36 cellular contexts compared by ENCODE assay signal in the genomic region with DNA sequence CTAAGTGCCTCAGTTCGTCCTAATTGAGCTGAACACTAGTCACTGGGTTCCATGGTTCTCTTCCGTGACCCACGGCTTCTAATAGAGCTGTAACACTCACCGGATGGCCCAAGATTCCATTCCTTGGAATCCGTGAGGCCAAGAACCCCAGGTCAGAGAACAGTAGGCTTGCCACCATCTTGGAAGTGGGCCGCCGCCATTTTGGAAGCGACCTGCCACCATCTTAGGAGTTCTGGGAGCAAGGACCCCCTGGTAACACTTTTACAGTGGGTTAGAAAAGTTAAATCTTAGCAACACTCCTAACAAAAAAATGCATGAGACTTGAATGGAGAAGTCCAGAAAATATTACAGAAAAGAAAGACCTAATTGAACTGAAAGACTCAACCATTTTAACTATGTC.
DNase-seq lines count a peak whose midpoint lies in the region; ATAC-seq, FAIRE-seq and TF ChIP-seq lines count a peak whose summit lies in the region.
"Had no signal": no experiment of that assay in that cellular context is flagged by ENCODE, and none has a peak within 500 bp of the region (broad histone marks: within the 10 kb centered on the region; RNA-seq: fewer than 3 reads in every experiment).

No MANE protein-coding gene starts in this region.

- 0 out of 2 replicates have a peak overlapping the region, but pooled peaks have one; percentile 10 for H3K4me3 ChIP-seq in K562
- no peak overlapping the region for H3K4me3 ChIP-seq in H1 (ENCODE audit: extremely low read depth in 1 of 4, insufficient read depth in 2 of 4, low read depth in 3 of 4, low read length in 4 of 4)
- H3K4me3 ChIP-seq in hepatocyte = no peak overlapping the region
- no peak overlapping the region for H3K4me3 ChIP-seq in neural progenitor cell
- H3K4me3 ChIP-seq: A549; BLaER1; BLaER1 treated with 17β-estradiol and CSF1 and Interleukin-3, amounts not matched to agents 10 nM and 100 nM had no signal

- H2AFZ ChIP-seq in K562 (ENCODE audit: low read depth, low read length) (peak overlapping the region; percentile 63), H1 (ENCODE audit: low read length) (no peak overlapping the region), hepatocyte (no peak overlapping the region), neural progenitor cell (replicated peaks) (no peak overlapping the region)

- H3K4me1 ChIP-seq in K562 (replicated peaks in 1 of 2; ENCODE audit: control insufficient read depth in 2 of 2, insufficient read depth in 2 of 2, low read length in 2 of 2) (no peaks in the 10 kb centered on the region), H1 (replicated peaks in 1 of 4; ENCODE audit: control insufficient read depth in 3 of 4, insufficient read depth in 4 of 4, low read length in 3 of 4) (no peaks in the 10 kb centered on the region), hepatocyte (ENCODE audit: insufficient read depth) (no peaks in the 10 kb centered on the region), neural progenitor cell (no peaks in the 10 kb centered on the region)
- H3K4me1 ChIP-seq: A549; BLaER1 treated with 17β-estradiol and CSF1 and Interleukin-3, amounts not matched to agents 10 nM and 100 nM; Caco-2 had no signal

- no peak for TF ChIP-seq POLR2A in K562 (conservative IDR thresholded peaks at IDR 0.05)
- TF ChIP-seq POLR2A in H1 (IDR thresholded peaks at IDR 0.05; ENCODE audit: control extremely low read depth in 1 of 2, low read depth in 2 of 2, low read length in 2 of 2) = no peak

- H3K27me3 Mint-ChIP-seq in neural progenitor cell (ENCODE audit: insufficient read depth, low read depth) (no peaks in the 10 kb centered on the region), T-helper 17 cell (peaks cover 42% of the 10 kb centered on the region)
- peaks cover 17% of the 10 kb centered on the region for H3K27me3 Mint-ChIP-seq in activated CD8-positive, alpha-beta memory T cell treated with anti-CD3 and anti-CD28 coated beads, Interleukin-2, amount 10 ng/mL, durations not matched to agents 7 days and 5 days
- H3K27me3 Mint-ChIP-seq: CD4-positive, alpha-beta T cell had no signal

- in situ Hi-C loops in K562 (cut with MboI) = no loop called here

- no peak overlapping the region for H2BK12ac ChIP-seq in H1 (ENCODE audit: low read depth, low read length)

- H4K20me1 ChIP-seq in K562 (replicated peaks; ENCODE audit: control insufficient read depth, insufficient read depth, low read length) (no peaks in the 10 kb centered on the region), H1 (replicated peaks in 1 of 2; ENCODE audit: control insufficient read depth in 1 of 2, insufficient read depth in 2 of 2, low read length in 2 of 2) (no peaks in the 10 kb centered on the region), hepatocyte (ENCODE audit: insufficient read depth, poor library complexity, severe bottlenecking) (no peaks in the 10 kb centered on the region), neural progenitor cell (ENCODE audit: low read depth) (no peaks in the 10 kb centered on the region)
- H4K20me1 ChIP-seq: BLaER1; BLaER1 treated with 17β-estradiol and CSF1 and Interleukin-3, amounts not matched to agents 10 nM and 100 nM had no signal

- H3K23me2 ChIP-seq in H1 (ENCODE audit: low read depth, low read length) = no peaks in the 10 kb centered on the region

- no peak overlapping the region for H4K91ac ChIP-seq in H1 (replicated peaks; ENCODE audit: insufficient read length, low read length)

- no peak overlapping the region for H3K23ac ChIP-seq in H1 (ENCODE audit: insufficient read length)

- H3K79me1 ChIP-seq in H1 (ENCODE audit: low read depth, low read length) = no peaks in the 10 kb centered on the region

- no peaks in the 10 kb centered on the region for H3K9me3 ChIP-seq in K562 (replicated peaks; ENCODE audit: control insufficient read depth, insufficient read depth, low read depth, low read length)
- no peaks in the 10 kb centered on the region; a peak in 1 of 4 replicates for H3K9me3 ChIP-seq in H1 (ENCODE audit: insufficient read depth in 2 of 2, low read depth in 1 of 2, low read length in 1 of 2)
- no peaks in the 10 kb centered on the region for H3K9me3 ChIP-seq in hepatocyte (ENCODE audit: low read depth)
- H3K9me3 ChIP-seq in neural progenitor cell (ENCODE audit: low read depth) = no peaks in the 10 kb centered on the region
- H3K9me3 ChIP-seq in T-helper 17 cell (ENCODE audit: control insufficient read depth, low read length, poor library complexity, severe bottlenecking) = no peaks in the 10 kb centered on the region
- H3K9me3 ChIP-seq: A549; BE2C; BLaER1; BLaER1 treated with 17β-estradiol and CSF1 and Interleukin-3, amounts not matched to agents 10 nM and 100 nM; Caco-2 had no signal

- 2% methylated on average over 8 of the region's 8 CpGs for WGBS in K562 (ENCODE audit: insufficient coverage, low coverage, missing lambda C conversion rate)
- 93% methylated on average over 7 of the region's 8 CpGs; no CpG with 5 or more reads in 1 of the 2 experiments for WGBS in H1 (ENCODE audit: extremely low coverage in 1 of 2, insufficient coverage in 1 of 2, insufficient read length in 1 of 2, insufficient replicate concordance in 2 of 2, low coverage in 1 of 2, low lambda C conversion rate in 2 of 2, missing lambda C conversion rate in 1 of 2), 2 experiments
- 95% methylated on average over 8 of the region's 8 CpGs for WGBS in hepatocyte (ENCODE audit: low lambda C conversion rate, missing lambda C conversion rate)

- H3K4me2 ChIP-seq in K562 (ENCODE audit: insufficient read depth, low read length) (no peak overlapping the region), H1 (ENCODE audit: insufficient read depth in 1 of 2, low read depth in 2 of 2, low read length in 2 of 2) (no peak overlapping the region), hepatocyte (no peak overlapping the region), neural progenitor cell (no peak overlapping the region)
- H3K4me2 ChIP-seq: A549; BLaER1; BLaER1 treated with 17β-estradiol and CSF1 and Interleukin-3, amounts not matched to agents 10 nM and 100 nM had no signal

- intact Hi-C loops in K562 (cut with micrococcal nuclease) = no loop called here

- H3K9ac ChIP-seq in K562 (ENCODE audit: insufficient read depth in 1 of 2, low read depth in 2 of 2, low read length in 2 of 2) = no peak overlapping the region
- no peak overlapping the region for H3K9ac ChIP-seq in H1 (replicated peaks in 1 of 4; ENCODE audit: extremely low read depth in 1 of 4, low read depth in 3 of 4, low read length in 3 of 4)
- H3K9ac ChIP-seq in neural progenitor cell = no peak overlapping the region
- H3K9ac ChIP-seq: BLaER1; BLaER1 treated with 17β-estradiol and CSF1 and Interleukin-3, amounts not matched to agents 10 nM and 100 nM had no signal

- peaks cover 5% of the 10 kb centered on the region for H3F3A ChIP-seq in neural progenitor cell (ENCODE audit: low read depth)

- FAIRE-seq in K562 (lab: Jason Lieb, UNC) (no peak), H1 (lab: Jason Lieb, UNC) (no peak)
- FAIRE-seq: A204.1, A549, D721Med had no signal

- H3K79me2 ChIP-seq in K562 (ENCODE audit: control insufficient read depth, insufficient read depth, low read length) (no peaks in the 10 kb centered on the region), H1 (ENCODE audit: control insufficient read depth in 1 of 2, insufficient read depth in 2 of 2, low read length in 2 of 2) (no peaks in the 10 kb centered on the region), hepatocyte (no peaks in the 10 kb centered on the region), neural progenitor cell (ENCODE audit: low read depth) (no peaks in the 10 kb centered on the region)

- H4K8ac ChIP-seq in H1 (ENCODE audit: extremely low read depth, insufficient read depth, low read length) = no peak overlapping the region

- H3K9me1 ChIP-seq in K562 (ENCODE audit: control insufficient read depth, insufficient read depth, low read length) = no peaks in the 10 kb centered on the region

- H3K56ac ChIP-seq in H1 (replicated peaks; ENCODE audit: insufficient read length, low read depth, low read length) = no peak overlapping the region

- H3K4me3 Mint-ChIP-seq in neural progenitor cell = peak overlapping the region; percentile 55
- H3K4me3 Mint-ChIP-seq in activated CD8-positive, alpha-beta memory T cell treated with anti-CD3 and anti-CD28 coated beads, Interleukin-2, amount 10 ng/mL, durations not matched to agents 7 days and 5 days = no peak overlapping the region
- H3K4me3 Mint-ChIP-seq in T-helper 17 cell = no peak overlapping the region
- H3K4me3 Mint-ChIP-seq: B cell; CD14-positive monocyte; CD4-positive, alpha-beta memory T cell; CD4-positive, alpha-beta T cell; CD4-positive, CD25-positive, alpha-beta regulatory T cell; CD8-positive, alpha-beta memory T cell; CD8-positive, alpha-beta T cell had no signal

- no peak overlapping the region for H3K14ac ChIP-seq in H1 (ENCODE audit: insufficient read length)

- no TSS peak for BruUV-seq in K562 (replicated peaks; lab: Mats Ljungman, UMichigan)

- H2BK20ac ChIP-seq in H1 (ENCODE audit: low read length) = no peak overlapping the region

- no peak overlapping the region for H3K27ac ChIP-seq in K562 (ENCODE audit: extremely low read depth, low read depth, low read length)
- no peak overlapping the region for H3K27ac ChIP-seq in H1 (ENCODE audit: low read depth, low read length)
- H3K27ac ChIP-seq in hepatocyte = peak overlapping the region; percentile 8
- H3K27ac ChIP-seq in neural progenitor cell = no peak overlapping the region
- H3K27ac ChIP-seq: 22Rv1; A549; BLaER1; BLaER1 treated with 17β-estradiol and CSF1 and Interleukin-3, amounts not matched to agents 10 nM and 100 nM; C4-2B had no signal

- H3K36me3 Mint-ChIP-seq in neural progenitor cell = no peaks in the 10 kb centered on the region
- H3K36me3 Mint-ChIP-seq in activated CD8-positive, alpha-beta memory T cell treated with anti-CD3 and anti-CD28 coated beads, Interleukin-2, amount 10 ng/mL, durations not matched to agents 7 days and 5 days = no peaks in the 10 kb centered on the region
- no peaks in the 10 kb centered on the region for H3K36me3 Mint-ChIP-seq in T-helper 17 cell (ENCODE audit: low read depth)
- H3K36me3 Mint-ChIP-seq: CD14-positive monocyte; CD4-positive, alpha-beta memory T cell; CD4-positive, CD25-positive, alpha-beta regulatory T cell; CD8-positive, alpha-beta memory T cell; CD8-positive, alpha-beta T cell had no signal

- no peaks in the 10 kb centered on the region for H3K9me3 Mint-ChIP-seq in neural progenitor cell
- H3K9me3 Mint-ChIP-seq in activated CD8-positive, alpha-beta memory T cell treated with anti-CD3 and anti-CD28 coated beads, Interleukin-2, amount 10 ng/mL, durations not matched to agents 7 days and 5 days (ENCODE audit: low read depth) = no peaks in the 10 kb centered on the region
- H3K9me3 Mint-ChIP-seq: CD4-positive, alpha-beta memory T cell; CD4-positive, alpha-beta T cell; CD4-positive, CD25-positive, alpha-beta regulatory T cell; CD8-positive, alpha-beta memory T cell; CD8-positive, alpha-beta T cell had no signal

- H2AK5ac ChIP-seq in H1 (ENCODE audit: low read depth, low read length) = no peak overlapping the region

- TF ChIP-seq RAD21 in K562 (CRISPR knock-in tag; conservative IDR thresholded peaks at IDR 0.05 in 1 of 2, IDR thresholded peaks at IDR 0.05 in 1 of 2) = no peak
- no peak for TF ChIP-seq RAD21 in H1 (IDR thresholded peaks at IDR 0.05 in 1 of 2, conservative IDR thresholded peaks at IDR 0.05 in 1 of 2; ENCODE audit: low read depth in 2 of 2, low read length in 2 of 2)

- no peak overlapping the region for H2BK5ac ChIP-seq in H1 (ENCODE audit: low read depth, low read length)

- TF ChIP-seq CTCF in K562 (IDR thresholded peaks at IDR 0.05 in 2 of 3, conservative IDR thresholded peaks at IDR 0.05 in 1 of 3; ENCODE audit: insufficient read depth in 2 of 3, low read depth in 1 of 3, low read length in 3 of 3) = no peak
- no peak for TF ChIP-seq CTCF in H1 (IDR thresholded peaks at IDR 0.05; ENCODE audit: control extremely low read depth in 1 of 3, insufficient read depth in 1 of 3, low read depth in 1 of 3, low read length in 3 of 3)
- no peak for TF ChIP-seq CTCF in hepatocyte (IDR thresholded peaks at IDR 0.05; ENCODE audit: poor library complexity)
- TF ChIP-seq CTCF in neural progenitor cell (IDR thresholded peaks at IDR 0.05) = no peak

- H3K18ac ChIP-seq in H1 (ENCODE audit: extremely low read depth, low read length) = no peak overlapping the region

- H2BK15ac ChIP-seq in H1 (ENCODE audit: low read length) = no peak overlapping the region

- TF ChIP-seq EP300 in K562 (IDR thresholded peaks at IDR 0.05; ENCODE audit: low read length) (no peak), H1 (IDR thresholded peaks at IDR 0.05; ENCODE audit: borderline replicate concordance in 1 of 2, low read depth in 2 of 2, low read length in 2 of 2) (no peak)

- H3K36me3 ChIP-seq in K562 (ENCODE audit: control insufficient read depth, insufficient read depth, low read length) (no peaks in the 10 kb centered on the region), H1 (ENCODE audit: control insufficient read depth in 2 of 4, insufficient read depth in 4 of 4, low read length in 3 of 4) (no peaks in the 10 kb centered on the region), hepatocyte (replicated peaks; ENCODE audit: insufficient read depth, low read depth) (no peaks in the 10 kb centered on the region), neural progenitor cell (no peaks in the 10 kb centered on the region)
- H3K36me3 ChIP-seq: BE2C; BLaER1; BLaER1 treated with 17β-estradiol and CSF1 and Interleukin-3, amounts not matched to agents 10 nM and 100 nM had no signal

- H2BK120ac ChIP-seq in H1 (replicated peaks; ENCODE audit: low read depth, low read length) = no peak overlapping the region

- no peak overlapping the region for H4K5ac ChIP-seq in H1 (ENCODE audit: insufficient read length, low read depth, low read length)

- no peaks in the 10 kb centered on the region for H3K9me2 ChIP-seq in hepatocyte (replicated peaks; ENCODE audit: insufficient read depth)

- H3K4me1 Mint-ChIP-seq in neural progenitor cell (peaks cover 17% of the 10 kb centered on the region), T-helper 17 cell (no peaks in the 10 kb centered on the region)
- no peaks in the 10 kb centered on the region for H3K4me1 Mint-ChIP-seq in activated CD8-positive, alpha-beta memory T cell treated with anti-CD3 and anti-CD28 coated beads, Interleukin-2, amount 10 ng/mL, durations not matched to agents 7 days and 5 days
- H3K4me1 Mint-ChIP-seq: B cell; CD14-positive monocyte; CD4-positive, alpha-beta memory T cell; CD4-positive, CD25-positive, alpha-beta regulatory T cell; CD8-positive, alpha-beta memory T cell had no signal

- POLR2A ChIA-PET in K562 (lab: Yijun Ruan, JAX) = no interaction called here
- POLR2A ChIA-PET in H1 (lab: Charles Lee; ENCODE audit: partially characterized antibody) = no interaction called here

- no peak for ATAC-seq in K562
- ATAC-seq in activated CD8-positive, alpha-beta memory T cell treated with anti-CD3 and anti-CD28 coated beads, Interleukin-2, amount 10 ng/mL, durations not matched to agents 7 days and 5 days = no peak
- no peak for ATAC-seq in T-helper 17 cell
- ATAC-seq in HG02884 (IDR thresholded peaks at IDR 0.05; ENCODE audit: unreplicated experiment) = no peak
- ATAC-seq: A549; CD8-positive, alpha-beta T cell had no signal

- no peak overlapping the region for H3K4ac ChIP-seq in H1 (replicated peaks; ENCODE audit: insufficient read length, low read depth, low read length)

- CTCF ChIA-PET in K562 (lab: Yijun Ruan, JAX; ENCODE audit: low intra/inter-chr PET ratio) = no interaction called here
- CTCF ChIA-PET in H1 (lab: Charles Lee; ENCODE audit: partially characterized antibody) = no interaction called here
- CTCF ChIA-PET in activated CD8-positive, alpha-beta memory T cell treated with anti-CD3 and anti-CD28 coated beads, Interleukin-2, amount 10 ng/mL, durations not matched to agents 7 days and 5 days (lab: Charles Lee) = interaction anchor here (1.0 kb wide), 1 partner anchor 16 kb away, joined by 3 read pairs; no protein-coding TSS in a partner anchor

- DNase-seq in K562 (ENCODE audit: extremely low read depth in 1 of 4, low spot score in 3 of 4) = no peak
- no peak for DNase-seq in H1 (ENCODE audit: low read depth in 1 of 2, low spot score in 2 of 2)
- DNase-seq in hepatocyte (ENCODE audit: low spot score) = no peak
- DNase-seq in neural progenitor cell (ENCODE audit: low spot score) = no peak
- DNase-seq in activated CD8-positive, alpha-beta memory T cell treated with anti-CD3 and anti-CD28 coated beads, Interleukin-2, amount 10 ng/mL, durations not matched to agents 7 days and 5 days = no peak
- DNase-seq in T-helper 17 cell = no peak
- no peak for DNase-seq in DMS79 (lab: John Stamatoyannopoulos, UW)
- DNase-seq: 8988T; ACHN; AML-193; BE2C; C1 segment of cervical spinal cord; Caco-2; Calu3; CD4-positive, alpha-beta memory T cell; CD4-positive, alpha-beta T cell; CD4-positive, CD25-positive, alpha-beta regulatory T cell; CD8-positive, alpha-beta memory T cell; CD8-positive, alpha-beta T cell; COR-L47; DMS 273 treated with DMSO at 0.1 percent for 48 hours; DMS153; DMS53; DMS79 treated with DMSO at 0.1 percent for 48 hours; DND-41; EL had no signal

- H3K27ac Mint-ChIP-seq in neural progenitor cell (no peak overlapping the region), T-helper 17 cell (no peak overlapping the region)
- no peak overlapping the region for H3K27ac Mint-ChIP-seq in activated CD8-positive, alpha-beta memory T cell treated with anti-CD3 and anti-CD28 coated beads, Interleukin-2, amount 10 ng/mL, durations not matched to agents 7 days and 5 days
- H3K27ac Mint-ChIP-seq: B cell; CD4-positive, alpha-beta memory T cell; CD4-positive, alpha-beta T cell; CD4-positive, CD25-positive, alpha-beta regulatory T cell; CD8-positive, alpha-beta memory T cell; CD8-positive, alpha-beta T cell had no signal

- H3K27me3 ChIP-seq in K562 (ENCODE audit: control insufficient read depth in 2 of 2, insufficient read depth in 2 of 2, low read length in 2 of 2) = peaks cover 15 to 57% of the 10 kb centered on the region in 2 experiments; a peak in 4 of 5 replicates
- H3K27me3 ChIP-seq in H1 (replicated peaks in 1 of 4; ENCODE audit: control insufficient read depth in 3 of 4, extremely low read depth in 1 of 4, insufficient read depth in 3 of 4, low read length in 3 of 4) = no peaks in the 10 kb centered on the region; a peak in 1 of 7 replicates
- H3K27me3 ChIP-seq in hepatocyte = no peaks in the 10 kb centered on the region
- no peaks in the 10 kb centered on the region for H3K27me3 ChIP-seq in neural progenitor cell
- H3K27me3 ChIP-seq: BE2C; BLaER1; BLaER1 treated with 17β-estradiol and CSF1 and Interleukin-3, amounts not matched to agents 10 nM and 100 nM had no signal
